ENCODE assay signal across 14 cellular contexts in genomic region chr2:63124850-63125249, GRCh38.
A peak's percentile ranks its signal among the peaks of the same experiment; 100 is the strongest.
DNase-seq lines count a peak whose midpoint lies in the region; ATAC-seq and TF ChIP-seq lines count a peak whose summit lies in the region.
"Had no signal": no experiment of that assay in that cellular context is flagged by ENCODE, and none has a peak within 500 bp of the region (broad histone marks: within the 10 kb centered on the region; RNA-seq: fewer than 3 reads in every experiment).

No MANE protein-coding gene starts in this region.

- no peak overlapping the region for H3K4me3 Mint-ChIP-seq in memory B cell
- H3K4me3 Mint-ChIP-seq: naive thymus-derived CD4-positive, alpha-beta T cell had no signal

- peaks cover 6% of the 10 kb centered on the region for H3K4me1 Mint-ChIP-seq in memory B cell
- H3K4me1 Mint-ChIP-seq: naive thymus-derived CD4-positive, alpha-beta T cell had no signal

- no peak for DNase-seq in memory B cell (ENCODE audit: low spot score in 2 of 2)
- DNase-seq in HEK293T (ENCODE audit: extremely low spot score): no peak
- DNase-seq in DMS53 (lab: John Stamatoyannopoulos, UW): no peak
- DNase-seq in testis: no peak
- DNase-seq: aorta; foreskin fibroblast; GOT3; naive thymus-derived CD4-positive, alpha-beta T cell; NCI-H1436; NCI-H748 treated with DMSO at 0.1 percent for 48 hours had no signal

- H3K27me3 ChIP-seq in testis: no peaks in the 10 kb centered on the region

- no peaks in the 10 kb centered on the region for H3K4me1 ChIP-seq in testis

- CTCF ChIA-PET in HEK293T (lab: Yijun Ruan, JAX): interaction anchor here (0.7 kb wide), 1 partner anchor 367 kb away, joined by 3 read pairs; no protein-coding TSS in a partner anchor

- H3K36me3 ChIP-seq in testis (ENCODE audit: low read depth, missing control alignments): no peaks in the 10 kb centered on the region

- H3K27ac ChIP-seq in testis: no peak overlapping the region

- ATAC-seq in GM18907 (IDR thresholded peaks at IDR 0.05; ENCODE audit: unreplicated experiment): peak; percentile 80
- ATAC-seq in GM21717 (IDR thresholded peaks at IDR 0.05; ENCODE audit: unreplicated experiment): peak; percentile 83
- ATAC-seq in HG03108 (IDR thresholded peaks at IDR 0.05; ENCODE audit: unreplicated experiment): peak; percentile 59
- ATAC-seq in memory B cell (ENCODE audit: low read depth): no peak
- no peak for ATAC-seq in activated CD4-positive, CD25-positive, alpha-beta regulatory T cell treated with anti-CD3 and anti-CD28 coated beads, Interleukin-2, amount 50 U/mL, for 24 hours
- ATAC-seq: naive thymus-derived CD4-positive, alpha-beta T cell had no signal

- no peak overlapping the region for H3K4me3 ChIP-seq in testis

- no peak for TF ChIP-seq CTCF in testis (IDR thresholded peaks at IDR 0.05)

- H3K27me3 Mint-ChIP-seq in memory B cell: no peaks in the 10 kb centered on the region
- H3K27me3 Mint-ChIP-seq: naive thymus-derived CD4-positive, alpha-beta T cell had no signal

- peaks cover 4% of the 10 kb centered on the region for H3K9me3 Mint-ChIP-seq in memory B cell

- H3K9me3 ChIP-seq in testis: no peaks in the 10 kb centered on the region

- TF ChIP-seq POLR2A in testis (IDR thresholded peaks at IDR 0.05): no peak

- peak overlapping the region; percentile 21 for H3K27ac Mint-ChIP-seq in memory B cell
- H3K27ac Mint-ChIP-seq: naive thymus-derived CD4-positive, alpha-beta T cell had no signal

- POLR2A ChIA-PET in HEK293T (lab: Yijun Ruan, JAX): no interaction called here

- H3K36me3 Mint-ChIP-seq in memory B cell: peaks cover 6% of the 10 kb centered on the region

- 89 to 96% methylated on average over 3 of the region's 3 CpGs for WGBS in testis, 2 donors

- intact Hi-C loops in testis (cut with DNase I; ENCODE audit: low total_unique reads): no loop called here

TF ChIP-seq in HEK293T, 16 proteins besides CTCF, POLR2A, EP300 and RAD21:
- no peak for TF ChIP-seq ZNF384 (IDR thresholded peaks at IDR 0.05)
- no peak for TF ChIP-seq FOXA1 (IDR thresholded peaks at IDR 0.05)
- no peak for TF ChIP-seq CTBP1 (IDR thresholded peaks at IDR 0.05; ENCODE audit: borderline replicate concordance)
- no peak for TF ChIP-seq BHLHE40 (IDR thresholded peaks at IDR 0.05; ENCODE audit: borderline replicate concordance)
- no peak for TF ChIP-seq LEF1 (IDR thresholded peaks at IDR 0.05; ENCODE audit: borderline replicate concordance)

Comparison
In these comparisons a context has a peak if more than half of its experiments do, and no peak if none do; other contexts are left out.
1. ATAC-seq: peak in GM18907 (single experiment), GM21717 (single experiment) and HG03108 (single experiment); none in memory B cell (single experiment) and activated CD4-positive, CD25-positive, alpha-beta regulatory T cell treated with anti-CD3 and anti-CD28 coated beads, Interleukin-2, amount 50 U/mL, for 24 hours (0 of 2).